In genomic region chr2:205024822-205025518, GRCh38 we compare ENCODE assay signal across 9 cellular contexts.
DNase-seq lines count a peak whose midpoint lies in the region; ATAC-seq and TF ChIP-seq lines count a peak whose summit lies in the region.
"Had no signal": no experiment of that assay in that cellular context is flagged by ENCODE, and none has a peak within 500 bp of the region (broad histone marks: within the 10 kb centered on the region; RNA-seq: fewer than 3 reads in every experiment).

No MANE protein-coding gene starts in this region.

- H3K9me3 ChIP-seq in A673 (ENCODE audit: low read depth, low read length, poor library complexity, severe bottlenecking) (no peaks in the 10 kb centered on the region), heart left ventricle (no peaks in the 10 kb centered on the region), smooth muscle cell (replicated peaks; ENCODE audit: low read depth) (no peaks in the 10 kb centered on the region)

- no TSS peak for BruUV-seq in A673 (replicated peaks; lab: Mats Ljungman, UMichigan)

- DNase-seq in A673 (ENCODE audit: low spot score), result peak; percentile 42
- DNase-seq in HUDEP-2 (lab: John Stamatoyannopoulos, UW; ENCODE audit: unreplicated experiment in 76 of 76), result peak in 73 of 76 experiments; percentile 19 to 95 (median 75)
- DNase-seq in activated effector memory CD4-positive, alpha-beta T cell treated with anti-CD3 and anti-CD28 coated beads, Interleukin-2, amount 50 U/mL, for 16 hours, result peak; percentile 65
- peak in 4 of 5 donors; percentile 19 to 66 (median 44) for DNase-seq in heart left ventricle
- peak; percentile 5 for DNase-seq in smooth muscle cell (lab: John Stamatoyannopoulos, UW; ENCODE audit: unreplicated experiment)

- H3K4me1 ChIP-seq in A673 (ENCODE audit: insufficient read depth, low read length, poor library complexity, severe bottlenecking) (no peaks in the 10 kb centered on the region), heart left ventricle (peaks cover 0 to 12% (median 3%) of the 10 kb centered on the region in 12 donors), smooth muscle cell (ENCODE audit: low read depth) (no peaks in the 10 kb centered on the region)

- H2AFZ ChIP-seq in smooth muscle cell (ENCODE audit: low read depth), result no peak overlapping the region

- H3K36me3 ChIP-seq in A673 (ENCODE audit: insufficient read depth, low read length, poor library complexity, severe bottlenecking) (no peaks in the 10 kb centered on the region), heart left ventricle (no peaks in the 10 kb centered on the region), smooth muscle cell (ENCODE audit: low read depth) (no peaks in the 10 kb centered on the region)

- H3K27ac ChIP-seq in A673 (ENCODE audit: low read depth, low read length, poor library complexity, severe bottlenecking), result no peak overlapping the region
- H3K27ac ChIP-seq in heart left ventricle, result peak overlapping the region in 8 of 12 donors; percentile 4 to 59 (median 39)
- peak overlapping the region; percentile 91 for H3K27ac ChIP-seq in smooth muscle cell (ENCODE audit: low read depth)

- H4K20me1 ChIP-seq in smooth muscle cell (ENCODE audit: low read depth), result no peaks in the 10 kb centered on the region

- POLR2A ChIA-PET in A673 (lab: Charles Lee; ENCODE audit: low non-redundant PET), result no interaction called here

- peak overlapping the region; percentile 69 for H3K9ac ChIP-seq in smooth muscle cell (ENCODE audit: low read depth)

- ATAC-seq in heart left ventricle (peak; percentile 73 to 99 (median 95)), GM19397 (IDR thresholded peaks at IDR 0.05; ENCODE audit: unreplicated experiment) (no peak), GM19324 (IDR thresholded peaks at IDR 0.05; ENCODE audit: low FRiP score, unreplicated experiment) (no peak), GM21515 (IDR thresholded peaks at IDR 0.05; ENCODE audit: unreplicated experiment) (no peak)
- ATAC-seq: GM12878 had no signal

- 42 to 47% (median 46%) methylated on average over 10 of the region's 10 CpGs for WGBS in heart left ventricle, 4 donors
- WGBS in smooth muscle cell (ENCODE audit: low lambda C conversion rate), result 6% methylated on average over 10 of the region's 10 CpGs

- H3F3A ChIP-seq in smooth muscle cell (ENCODE audit: low read depth), result peaks cover 6% of the 10 kb centered on the region

- no peak overlapping the region for H3K4me3 ChIP-seq in A673 (ENCODE audit: low read depth, low read length, poor library complexity, severe bottlenecking)
- H3K4me3 ChIP-seq in heart left ventricle, result peak overlapping the region in 7 of 12 donors; percentile 1 to 22 (median 17)
- peak overlapping the region; percentile 32 for H3K4me3 ChIP-seq in smooth muscle cell
- H3K4me3 ChIP-seq: GM12878 had no signal

- peak overlapping the region; percentile 78 for H3K4me2 ChIP-seq in smooth muscle cell

- intact Hi-C loops in A673 (cut with micrococcal nuclease; ENCODE audit: unreplicated experiment) (no loop called here), heart left ventricle (cut with DNase I) (no loop called here)

- CTCF ChIA-PET in A673 (lab: Charles Lee), result no interaction called here

- no peaks in the 10 kb centered on the region for H3K79me2 ChIP-seq in smooth muscle cell (ENCODE audit: low read depth)

- no peak for TF ChIP-seq CTCF in A673 (conservative IDR thresholded peaks at IDR 0.05; ENCODE audit: low read depth, low read length)
- no peak for TF ChIP-seq CTCF in heart left ventricle (IDR thresholded peaks at IDR 0.05)
- TF ChIP-seq CTCF in smooth muscle cell (IDR thresholded peaks at IDR 0.05; ENCODE audit: borderline replicate concordance, insufficient read depth, poor library complexity, severe bottlenecking), result no peak

- H3K27me3 ChIP-seq in A673 (replicated peaks; ENCODE audit: insufficient read depth, low read depth, low read length, poor library complexity) (no peaks in the 10 kb centered on the region), heart left ventricle (no peaks in the 10 kb centered on the region), smooth muscle cell (ENCODE audit: low read depth) (no peaks in the 10 kb centered on the region)

- TF ChIP-seq POLR2A in heart left ventricle (IDR thresholded peaks at IDR 0.05), result no peak

Comparison
In these comparisons a context has a peak if more than half of its experiments do, and no peak if none do; other contexts are left out.
1. DNase-seq: peak in every context shown above with its lines; median percentile 75 in HUDEP-2; 65 in activated effector memory CD4-positive, alpha-beta T cell treated with anti-CD3 and anti-CD28 coated beads, Interleukin-2, amount 50 U/mL, for 16 hours; 44 in heart left ventricle; 42 in A673; 5 in smooth muscle cell.
2. ATAC-seq: peak in heart left ventricle (4 of 4); none in GM19397 (single experiment), GM19324 (single experiment) and GM21515 (single experiment).